In genomic region chr6:42879372-42880239, GRCh38 we compare ENCODE assay signal across 1 cellular context.
A peak's percentile ranks its signal among the peaks of the same experiment; 100 is the strongest.
TF ChIP-seq lines count a peak whose summit lies in the region.

Gene RPL7L1, plus strand, starts transcription at chr6:42879616. Its CDS starts 295 bp downstream, at chr6:42879911.

TF ChIP-seq in HepG2, 621 proteins besides CTCF, POLR2A, EP300 and RAD21 (continued from another document and continues in another):
- TF ChIP-seq, protein P1, sequence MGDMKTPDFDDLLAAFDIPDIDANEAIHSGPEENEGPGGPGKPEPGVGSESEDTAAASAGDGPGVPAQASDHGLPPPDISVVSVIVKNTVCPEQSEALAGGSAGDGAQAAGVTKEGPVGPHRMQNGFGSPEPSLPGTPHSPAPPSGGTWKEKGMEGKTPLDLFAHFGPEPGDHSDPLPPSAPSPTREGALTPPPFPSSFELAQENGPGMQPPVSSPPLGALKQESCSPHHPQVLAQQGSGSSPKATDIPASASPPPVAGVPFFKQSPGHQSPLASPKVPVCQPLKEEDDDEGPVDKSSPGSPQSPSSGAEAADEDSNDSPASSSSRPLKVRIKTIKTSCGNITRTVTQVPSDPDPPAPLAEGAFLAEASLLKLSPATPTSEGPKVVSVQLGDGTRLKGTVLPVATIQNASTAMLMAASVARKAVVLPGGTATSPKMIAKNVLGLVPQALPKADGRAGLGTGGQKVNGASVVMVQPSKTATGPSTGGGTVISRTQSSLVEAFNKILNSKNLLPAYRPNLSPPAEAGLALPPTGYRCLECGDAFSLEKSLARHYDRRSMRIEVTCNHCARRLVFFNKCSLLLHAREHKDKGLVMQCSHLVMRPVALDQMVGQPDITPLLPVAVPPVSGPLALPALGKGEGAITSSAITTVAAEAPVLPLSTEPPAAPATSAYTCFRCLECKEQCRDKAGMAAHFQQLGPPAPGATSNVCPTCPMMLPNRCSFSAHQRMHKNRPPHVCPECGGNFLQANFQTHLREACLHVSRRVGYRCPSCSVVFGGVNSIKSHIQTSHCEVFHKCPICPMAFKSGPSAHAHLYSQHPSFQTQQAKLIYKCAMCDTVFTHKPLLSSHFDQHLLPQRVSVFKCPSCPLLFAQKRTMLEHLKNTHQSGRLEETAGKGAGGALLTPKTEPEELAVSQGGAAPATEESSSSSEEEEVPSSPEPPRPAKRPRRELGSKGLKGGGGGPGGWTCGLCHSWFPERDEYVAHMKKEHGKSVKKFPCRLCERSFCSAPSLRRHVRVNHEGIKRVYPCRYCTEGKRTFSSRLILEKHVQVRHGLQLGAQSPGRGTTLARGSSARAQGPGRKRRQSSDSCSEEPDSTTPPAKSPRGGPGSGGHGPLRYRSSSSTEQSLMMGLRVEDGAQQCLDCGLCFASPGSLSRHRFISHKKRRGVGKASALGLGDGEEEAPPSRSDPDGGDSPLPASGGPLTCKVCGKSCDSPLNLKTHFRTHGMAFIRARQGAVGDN (CRISPR knock-in tag; IDR thresholded peaks at IDR 0.05) = peak; percentile 97
- TF ChIP-seq AGO1 (IDR thresholded peaks at IDR 0.05; ENCODE audit: low read depth, low read length, poor library complexity, severe bottlenecking) (peak; percentile 47), ZNF296 (CRISPR knock-in tag; conservative IDR thresholded peaks at IDR 0.05) (no peak; the same call in 1 of the 2 replicates), STAG1 (CRISPR knock-in tag; IDR thresholded peaks at IDR 0.05) (no peak; the same call in 1 of the 2 replicates), ZNF615 (CRISPR knock-in tag; IDR thresholded peaks at IDR 0.05; ENCODE audit: borderline replicate concordance) (no peak), HMG20B (CRISPR knock-in tag; conservative IDR thresholded peaks at IDR 0.05) (peak; percentile 47; the same call in 1 of the 2 replicates), POLR2AphosphoS5 (IDR thresholded peaks at IDR 0.05; ENCODE audit: low read depth, low read length) (peak; percentile 98), DNMT1 (CRISPR knock-in tag; IDR thresholded peaks at IDR 0.05) (no peak), HOXD1 (CRISPR knock-in tag; IDR thresholded peaks at IDR 0.05) (peak; percentile 44), ARID2 (CRISPR knock-in tag; IDR thresholded peaks at IDR 0.05; ENCODE audit: borderline replicate concordance) (peak; percentile 59; the same call in 1 of the 2 replicates), PRPF4 (IDR thresholded peaks at IDR 0.05; ENCODE audit: low read depth, low read length, poor library complexity, severe bottlenecking) (no peak), TRAFD1 (CRISPR knock-in tag; IDR thresholded peaks at IDR 0.05; ENCODE audit: borderline replicate concordance) (peak; percentile 71; the same call in 1 of the 2 replicates), HBP1 (CRISPR knock-in tag; IDR thresholded peaks at IDR 0.05; ENCODE audit: low read depth) (no peak; the same call in 1 of the 2 replicates), ZNF501 (CRISPR knock-in tag; IDR thresholded peaks at IDR 0.05) (peak; percentile 97), AGO2 (optimal IDR thresholded peaks at IDR 0.05; ENCODE audit: low read depth, low read length) (no peak), MTA1 (CRISPR knock-in tag; IDR thresholded peaks at IDR 0.05; ENCODE audit: borderline replicate concordance) (no peak), DMTF1 (CRISPR knock-in tag; IDR thresholded peaks at IDR 0.05) (no peak), GLI4 (CRISPR knock-in tag; IDR thresholded peaks at IDR 0.05; ENCODE audit: borderline replicate concordance) (peak; percentile 64; the same call in 1 of the 2 replicates), LBX2 (CRISPR knock-in tag; IDR thresholded peaks at IDR 0.05; ENCODE audit: borderline replicate concordance) (peak; percentile 33; the same call in 1 of the 2 replicates), ZNF570 (CRISPR knock-in tag; IDR thresholded peaks at IDR 0.05; ENCODE audit: borderline replicate concordance) (peak; percentile 84; the same call in 1 of the 2 replicates), ZNF180 (CRISPR knock-in tag; IDR thresholded peaks at IDR 0.05; ENCODE audit: borderline replicate concordance, low read depth) (0 out of 2 replicates have a peak, but pooled peaks have one; percentile 48), RFXANK (CRISPR knock-in tag; IDR thresholded peaks at IDR 0.05) (no peak), ZNF709 (CRISPR knock-in tag; IDR thresholded peaks at IDR 0.05) (no peak), ZNF468 (CRISPR knock-in tag; IDR thresholded peaks at IDR 0.05) (no peak), MTA3 (CRISPR knock-in tag; IDR thresholded peaks at IDR 0.05) (no peak), THYN1 (CRISPR knock-in tag; IDR thresholded peaks at IDR 0.05; ENCODE audit: borderline replicate concordance, low read depth) (no peak), ZNF30 (CRISPR knock-in tag; IDR thresholded peaks at IDR 0.05) (peak; percentile 87), ZNF850 (CRISPR knock-in tag; conservative IDR thresholded peaks at IDR 0.05) (no peak), MYPOP (CRISPR knock-in tag; IDR thresholded peaks at IDR 0.05) (no peak), ZNF781 (CRISPR knock-in tag; IDR thresholded peaks at IDR 0.05; ENCODE audit: borderline replicate concordance, not compliant biosample characterization) (peak; percentile 87), PHF5A (CRISPR knock-in tag; IDR thresholded peaks at IDR 0.05; ENCODE audit: low read depth, unreplicated experiment) (peak; percentile 63), PLRG1 (conservative IDR thresholded peaks at IDR 0.05) (no peak), MAF1 (CRISPR knock-in tag; IDR thresholded peaks at IDR 0.05; ENCODE audit: borderline replicate concordance) (peak; percentile 73; the same call in 1 of the 2 replicates), ZNF772 (CRISPR knock-in tag; IDR thresholded peaks at IDR 0.05) (peak; percentile 78; the same call in 1 of the 2 replicates), STAT6 (CRISPR knock-in tag; IDR thresholded peaks at IDR 0.05; ENCODE audit: borderline replicate concordance) (peak; percentile 95; the same call in 1 of the 2 replicates), ZNF44 (CRISPR knock-in tag; IDR thresholded peaks at IDR 0.05) (peak; percentile 92), DR1 (CRISPR knock-in tag; IDR thresholded peaks at IDR 0.05) (peak; percentile 89), SETDB1 (CRISPR knock-in tag; IDR thresholded peaks at IDR 0.05; ENCODE audit: borderline replicate concordance) (no peak), ZNF550 (CRISPR knock-in tag; IDR thresholded peaks at IDR 0.05; ENCODE audit: borderline replicate concordance) (no peak), ZSCAN22 (CRISPR knock-in tag; IDR thresholded peaks at IDR 0.05) (peak; percentile 70)
- TF ChIP-seq, protein P2, sequence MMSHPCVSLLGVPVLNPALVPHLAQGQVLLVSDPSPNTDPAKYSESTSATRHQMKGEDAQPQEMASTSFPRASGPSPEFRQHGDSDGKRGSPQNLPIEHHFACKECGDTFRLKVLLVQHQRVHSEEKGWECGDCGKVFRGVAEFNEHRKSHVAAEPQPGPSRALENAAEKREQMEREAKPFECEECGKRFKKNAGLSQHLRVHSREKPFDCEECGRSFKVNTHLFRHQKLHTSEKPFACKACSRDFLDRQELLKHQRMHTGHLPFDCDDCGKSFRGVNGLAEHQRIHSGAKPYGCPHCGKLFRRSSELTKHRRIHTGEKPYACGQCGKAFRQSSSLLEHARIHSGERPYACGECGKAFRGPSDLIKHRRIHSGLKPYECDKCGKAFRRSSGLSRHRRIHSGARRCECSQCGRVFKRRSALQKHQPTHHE (CRISPR knock-in tag; IDR thresholded peaks at IDR 0.05; ENCODE audit: borderline replicate concordance) = no peak; the same call in 1 of the 2 replicates
- TF ChIP-seq, protein P3, sequence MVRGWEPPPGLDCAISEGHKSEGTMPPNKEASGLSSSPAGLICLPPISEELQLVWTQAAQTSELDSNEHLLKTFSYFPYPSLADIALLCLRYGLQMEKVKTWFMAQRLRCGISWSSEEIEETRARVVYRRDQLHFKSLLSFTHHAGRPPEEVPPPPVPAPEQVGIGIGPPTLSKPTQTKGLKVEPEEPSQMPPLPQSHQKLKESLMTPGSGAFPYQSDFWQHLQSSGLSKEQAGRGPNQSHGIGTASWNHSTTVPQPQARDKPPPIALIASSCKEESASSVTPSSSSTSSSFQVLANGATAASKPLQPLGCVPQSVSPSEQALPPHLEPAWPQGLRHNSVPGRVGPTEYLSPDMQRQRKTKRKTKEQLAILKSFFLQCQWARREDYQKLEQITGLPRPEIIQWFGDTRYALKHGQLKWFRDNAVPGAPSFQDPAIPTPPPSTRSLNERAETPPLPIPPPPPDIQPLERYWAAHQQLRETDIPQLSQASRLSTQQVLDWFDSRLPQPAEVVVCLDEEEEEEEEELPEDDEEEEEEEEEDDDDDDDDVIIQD (CRISPR knock-in tag; IDR thresholded peaks at IDR 0.05; ENCODE audit: low read depth) = no peak
- TF ChIP-seq, protein P4, sequence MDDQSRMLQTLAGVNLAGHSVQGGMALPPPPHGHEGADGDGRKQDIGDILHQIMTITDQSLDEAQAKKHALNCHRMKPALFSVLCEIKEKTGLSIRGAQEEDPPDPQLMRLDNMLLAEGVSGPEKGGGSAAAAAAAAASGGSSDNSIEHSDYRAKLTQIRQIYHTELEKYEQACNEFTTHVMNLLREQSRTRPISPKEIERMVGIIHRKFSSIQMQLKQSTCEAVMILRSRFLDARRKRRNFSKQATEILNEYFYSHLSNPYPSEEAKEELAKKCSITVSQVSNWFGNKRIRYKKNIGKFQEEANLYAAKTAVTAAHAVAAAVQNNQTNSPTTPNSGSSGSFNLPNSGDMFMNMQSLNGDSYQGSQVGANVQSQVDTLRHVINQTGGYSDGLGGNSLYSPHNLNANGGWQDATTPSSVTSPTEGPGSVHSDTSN (CRISPR knock-in tag; IDR thresholded peaks at IDR 0.05; ENCODE audit: borderline replicate concordance) = 0 out of 2 replicates have a peak, but pooled peaks have one; percentile 2
- TF ChIP-seq, protein P5, sequence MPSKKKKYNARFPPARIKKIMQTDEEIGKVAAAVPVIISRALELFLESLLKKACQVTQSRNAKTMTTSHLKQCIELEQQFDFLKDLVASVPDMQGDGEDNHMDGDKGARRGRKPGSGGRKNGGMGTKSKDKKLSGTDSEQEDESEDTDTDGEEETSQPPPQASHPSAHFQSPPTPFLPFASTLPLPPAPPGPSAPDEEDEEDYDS (CRISPR knock-in tag; IDR thresholded peaks at IDR 0.05) = peak; percentile 90; the same call in 1 of the 2 replicates
